In the genomic region with DNA sequence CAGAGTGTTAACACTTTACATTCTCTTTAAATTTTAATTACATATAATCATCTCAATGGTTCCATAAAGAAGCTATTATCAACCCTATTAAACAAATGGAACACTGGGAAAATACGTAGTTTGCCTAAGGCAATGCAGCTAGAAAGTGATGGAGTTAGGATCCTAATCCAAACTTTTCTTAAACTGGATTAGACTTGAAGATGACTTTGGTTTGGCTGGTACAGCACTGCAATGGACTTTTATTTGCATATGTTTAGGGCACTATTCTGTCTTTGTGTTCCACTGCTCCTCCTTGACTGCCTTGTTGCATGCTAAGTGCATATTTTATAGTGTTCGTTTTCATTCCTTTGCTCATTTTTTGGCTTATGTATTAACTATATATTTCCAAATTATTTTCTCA, we compare ENCODE assay signal across 24 cellular contexts.
"Had no signal": no experiment of that assay in that cellular context is flagged by ENCODE, and none has a peak within 500 bp of the region (broad histone marks: within the 10 kb centered on the region; RNA-seq: fewer than 3 reads in every experiment).

No MANE protein-coding gene starts in this region.

- DNase-seq: stimulated activated CD4-positive, alpha-beta T cell treated with anti-CD3 and anti-CD28 coated beads, Interleukin-2, amount 100 ng/mL, for 48 hours; stimulated activated CD4-positive, alpha-beta T cell treated with anti-CD3 and anti-CD28 coated beads, Interleukin-4, amount 100 ng/mL, for 1 hour; stimulated activated CD4-positive, alpha-beta T cell treated with anti-CD3 and anti-CD28 coated beads, Interleukin-4, amount 100 ng/mL, for 24 hours; stimulated activated CD4-positive, alpha-beta T cell treated with anti-CD3 and anti-CD28 coated beads, Interleukin-4, amount 100 ng/mL, for 4 hours; stimulated activated CD8-positive, alpha-beta memory T cell treated with anti-CD3 and anti-CD28 coated beads, Interleukin-4, amount 100 ng/mL, for 48 hours; stimulated activated naive B cell treated with anti-CD40 and anti-IgM and Interleukin-4, amounts not matched to agents 10 μg/mL and 1 μg/mL and 100 μg/mL, for 72 hours; stimulated activated naive CD4-positive, alpha-beta T cell; stimulated activated naive CD4-positive, alpha-beta T cell treated with Interleukin-2 at 50 U/mL for 16 hours; stimulated activated naive CD8-positive, alpha-beta T cell treated with anti-CD3 and anti-CD28 coated beads, Interleukin-15, amount 100 ng/mL, for 72 hours; stimulated activated naive CD8-positive, alpha-beta T cell treated with anti-CD3 and anti-CD28 coated beads, Interleukin-15, Interleukin-2, amounts not matched to agents 100 U/mL and 50 U/mL, for 24 hours; stomach; substantia nigra; testis; thyroid gland; tibial artery; transverse colon; trophoblast cell; upper lobe of left lung; upper lobe of right lung; uterus had no signal

- H3K27me3 ChIP-seq: stomach, suprapubic skin, testis, thyroid gland, tibial artery, tibial nerve, transverse colon, upper lobe of left lung, upper lobe of right lung, uterus, vagina had no signal

- H3K36me3 ChIP-seq: stomach, suprapubic skin, thoracic aorta, thyroid gland, tibial artery, tibial nerve, transverse colon, upper lobe of left lung, upper lobe of right lung, uterus, vagina had no signal

- H3K9me3 ChIP-seq: testis, thoracic aorta, thyroid gland, tibial artery, transverse colon, upper lobe of right lung, uterus, vagina had no signal

- H3K4me3 ChIP-seq: stomach, suprapubic skin, testis, thoracic aorta, thyroid gland, tibial artery, tibial nerve, transverse colon, upper lobe of left lung, upper lobe of right lung, uterus, vagina had no signal

- H3K4me1 ChIP-seq: stomach, suprapubic skin, testis, thyroid gland, tibial artery, tibial nerve, transverse colon, upper lobe of left lung, upper lobe of right lung, uterus, vagina had no signal
